In genomic region chr6:49980898-49981297, GRCh38 we compare ENCODE assay signal across 1 cellular context.
TF ChIP-seq lines count a peak whose summit lies in the region.

No MANE protein-coding gene starts in this region.

TF ChIP-seq in GM23338, 12 proteins besides CTCF, POLR2A, EP300 and RAD21 (continued from another document):
- TF ChIP-seq, protein P1, sequence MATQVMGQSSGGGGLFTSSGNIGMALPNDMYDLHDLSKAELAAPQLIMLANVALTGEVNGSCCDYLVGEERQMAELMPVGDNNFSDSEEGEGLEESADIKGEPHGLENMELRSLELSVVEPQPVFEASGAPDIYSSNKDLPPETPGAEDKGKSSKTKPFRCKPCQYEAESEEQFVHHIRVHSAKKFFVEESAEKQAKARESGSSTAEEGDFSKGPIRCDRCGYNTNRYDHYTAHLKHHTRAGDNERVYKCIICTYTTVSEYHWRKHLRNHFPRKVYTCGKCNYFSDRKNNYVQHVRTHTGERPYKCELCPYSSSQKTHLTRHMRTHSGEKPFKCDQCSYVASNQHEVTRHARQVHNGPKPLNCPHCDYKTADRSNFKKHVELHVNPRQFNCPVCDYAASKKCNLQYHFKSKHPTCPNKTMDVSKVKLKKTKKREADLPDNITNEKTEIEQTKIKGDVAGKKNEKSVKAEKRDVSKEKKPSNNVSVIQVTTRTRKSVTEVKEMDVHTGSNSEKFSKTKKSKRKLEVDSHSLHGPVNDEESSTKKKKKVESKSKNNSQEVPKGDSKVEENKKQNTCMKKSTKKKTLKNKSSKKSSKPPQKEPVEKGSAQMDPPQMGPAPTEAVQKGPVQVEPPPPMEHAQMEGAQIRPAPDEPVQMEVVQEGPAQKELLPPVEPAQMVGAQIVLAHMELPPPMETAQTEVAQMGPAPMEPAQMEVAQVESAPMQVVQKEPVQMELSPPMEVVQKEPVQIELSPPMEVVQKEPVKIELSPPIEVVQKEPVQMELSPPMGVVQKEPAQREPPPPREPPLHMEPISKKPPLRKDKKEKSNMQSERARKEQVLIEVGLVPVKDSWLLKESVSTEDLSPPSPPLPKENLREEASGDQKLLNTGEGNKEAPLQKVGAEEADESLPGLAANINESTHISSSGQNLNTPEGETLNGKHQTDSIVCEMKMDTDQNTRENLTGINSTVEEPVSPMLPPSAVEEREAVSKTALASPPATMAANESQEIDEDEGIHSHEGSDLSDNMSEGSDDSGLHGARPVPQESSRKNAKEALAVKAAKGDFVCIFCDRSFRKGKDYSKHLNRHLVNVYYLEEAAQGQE (IDR thresholded peaks at IDR 0.05; ENCODE audit: unreplicated experiment) = no peak
- TF ChIP-seq ZNF114 (CRISPR knock-in tag; IDR thresholded peaks at IDR 0.05) (no peak), JUNB (IDR thresholded peaks at IDR 0.05; ENCODE audit: unreplicated experiment) (no peak)
